In the genomic region with DNA sequence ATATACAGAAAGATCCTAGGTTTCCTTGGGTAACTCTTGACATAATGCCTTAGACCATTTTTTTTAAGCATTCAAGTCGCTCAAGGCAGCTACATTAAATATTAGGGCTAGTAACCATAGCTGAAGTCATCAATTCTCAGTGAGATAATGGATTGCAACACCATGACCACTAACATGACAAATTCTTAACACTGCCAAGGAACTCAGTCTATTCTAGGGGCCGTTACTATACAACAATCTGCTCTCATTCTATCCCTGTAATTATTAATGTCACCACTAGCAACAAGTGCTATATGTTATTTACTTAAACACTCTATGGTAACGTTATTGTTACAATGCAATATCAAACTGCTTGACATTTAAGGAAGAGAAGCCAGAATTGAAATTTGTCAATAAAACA, we compare ENCODE assay signal across 13 cellular contexts. TPM values are rescaled to one million over a fixed set of nuclear protein-coding genes. Genes with fewer than 3 reads are reported as not detected.
DNase-seq lines count a peak whose midpoint lies in the region; ATAC-seq and TF ChIP-seq lines count a peak whose summit lies in the region.
"Had no signal": no experiment of that assay in that cellular context is flagged by ENCODE, and none has a peak within 500 bp of the region (broad histone marks: within the 10 kb centered on the region; RNA-seq: fewer than 3 reads in every experiment).

No MANE protein-coding gene starts in this region.

- H3K27me3 Mint-ChIP-seq in stimulated activated naive CD8-positive, alpha-beta T cell treated with anti-CD3 and anti-CD28 coated beads, Interleukin-15, amount 100 ng/mL, for 72 hours: peaks cover 40% of the 10 kb centered on the region

- 39 to 66% methylated on average over 3 of the region's 3 CpGs for WGBS in sigmoid colon, 2 donors

- peak; percentile 21; the same call in 1 of the 2 replicates for TF ChIP-seq CTCF in AG10803 (conservative IDR thresholded peaks at IDR 0.05; ENCODE audit: low read length)
- no peak for TF ChIP-seq CTCF in HL-60 (IDR thresholded peaks at IDR 0.05; ENCODE audit: insufficient read depth, low read length)
- no peak for TF ChIP-seq CTCF in fibroblast of mammary gland (conservative IDR thresholded peaks at IDR 0.05; ENCODE audit: control insufficient read depth, insufficient read depth, low read depth, low read length)
- no peak for TF ChIP-seq CTCF in sigmoid colon (IDR thresholded peaks at IDR 0.05)

- 0 out of 2 replicates have a peak overlapping the region, but pooled peaks have one; percentile 14 for H3K27ac ChIP-seq in HL-60 (replicated peaks)
- H3K27ac ChIP-seq in sigmoid colon: no peak overlapping the region
- H3K27ac ChIP-seq: ascending aorta had no signal

- no peaks in the 10 kb centered on the region for H3K36me3 ChIP-seq in sigmoid colon
- H3K36me3 ChIP-seq: ascending aorta had no signal

- no peaks in the 10 kb centered on the region for H3K27me3 ChIP-seq in HL-60 (ENCODE audit: insufficient read depth, poor library complexity, severe bottlenecking)
- H3K27me3 ChIP-seq in sigmoid colon: peaks cover 0 to 4% (median 0%) of the 10 kb centered on the region in 3 donors

- H3K9me3 ChIP-seq in sigmoid colon: no peaks in the 10 kb centered on the region
- H3K9me3 ChIP-seq: ascending aorta had no signal

- peaks cover 12% of the 10 kb centered on the region for H3K4me1 Mint-ChIP-seq in stimulated activated naive CD8-positive, alpha-beta T cell treated with anti-CD3 and anti-CD28 coated beads, Interleukin-15, amount 100 ng/mL, for 72 hours

- TF ChIP-seq POLR2A in sigmoid colon (IDR thresholded peaks at IDR 0.05): no peak

- no peak for ATAC-seq in stimulated activated naive CD8-positive, alpha-beta T cell treated with anti-CD3 and anti-CD28 coated beads, Interleukin-15, amount 100 ng/mL, for 72 hours
- no peak for ATAC-seq in HG02870 (IDR thresholded peaks at IDR 0.05; ENCODE audit: unreplicated experiment)
- ATAC-seq: Panc1 had no signal

- H3K9me3 Mint-ChIP-seq in stimulated activated naive CD8-positive, alpha-beta T cell treated with anti-CD3 and anti-CD28 coated beads, Interleukin-15, amount 100 ng/mL, for 72 hours: no peaks in the 10 kb centered on the region
- H3K9me3 Mint-ChIP-seq: CD8-positive, alpha-beta memory T cell had no signal

- peaks cover 0 to 19% (median 12%) of the 10 kb centered on the region in 4 donors for H3K4me1 ChIP-seq in sigmoid colon

- no peak overlapping the region for H3K27ac Mint-ChIP-seq in stimulated activated naive CD8-positive, alpha-beta T cell treated with anti-CD3 and anti-CD28 coated beads, Interleukin-15, amount 100 ng/mL, for 72 hours
- H3K27ac Mint-ChIP-seq: CD8-positive, alpha-beta memory T cell had no signal

- no peak overlapping the region for H3K4me3 Mint-ChIP-seq in stimulated activated naive CD8-positive, alpha-beta T cell treated with anti-CD3 and anti-CD28 coated beads, Interleukin-15, amount 100 ng/mL, for 72 hours
- H3K4me3 Mint-ChIP-seq: CD8-positive, alpha-beta memory T cell had no signal

- DNase-seq in AG10803 (ENCODE audit: low read depth): peak; percentile 88
- DNase-seq in HL-60 (ENCODE audit: low read depth in 1 of 2, low spot score in 1 of 2): peak; percentile 21 to 72
- DNase-seq in NOMO-1 treated with dmso at 0.1 percent for 144 hours (lab: John Stamatoyannopoulos, UW; ENCODE audit: unreplicated experiment): peak; percentile 10
- DNase-seq in fibroblast of mammary gland (ENCODE audit: low read depth): peak; percentile 91
- no peak for DNase-seq in DMS79 (lab: John Stamatoyannopoulos, UW)
- no peak for DNase-seq in sigmoid colon
- no peak for DNase-seq in stimulated activated naive CD8-positive, alpha-beta T cell treated with anti-CD3 and anti-CD28 coated beads, Interleukin-15, amount 100 ng/mL, for 72 hours
- DNase-seq: CD8-positive, alpha-beta memory T cell; NCI-H1092; small intestine had no signal

- no peak for TF ChIP-seq EP300 in sigmoid colon (IDR thresholded peaks at IDR 0.05)

- no peak overlapping the region for H3K4me3 ChIP-seq in AG10803 (ENCODE audit: low read length)
- no peak overlapping the region for H3K4me3 ChIP-seq in HL-60 (replicated peaks; ENCODE audit: insufficient read depth, low read length)
- H3K4me3 ChIP-seq in fibroblast of mammary gland (ENCODE audit: control insufficient read depth, low read depth, low read length): no peak overlapping the region
- H3K4me3 ChIP-seq in sigmoid colon: no peak overlapping the region
- H3K4me3 ChIP-seq: ascending aorta had no signal

- intact Hi-C loops in sigmoid colon (cut with DNase I): no loop called here

RNA-seq across cellular contexts. Expression of gene STK33, which starts 3.2 kb away (rescaled TPM):
- total RNA-seq in sigmoid colon: 10 to 100 TPM; 18.5 to 23.8 (median 20.8) TPM
- polyA plus RNA-seq in sigmoid colon: 1 to 10 TPM in 1 of 3 donors, not detected in 2; 2.0 TPM
- total RNA-seq: ascending aorta had no signal

Comparison
In these comparisons a context has a peak if more than half of its experiments do, and no peak if none do; other contexts are left out.
1. DNase-seq: peak in AG10803 (single experiment), HL-60 (2 of 2), NOMO-1 treated with dmso at 0.1 percent for 144 hours (single experiment) and fibroblast of mammary gland (single experiment); none in DMS79 (single experiment), sigmoid colon (single experiment) and stimulated activated naive CD8-positive, alpha-beta T cell treated with anti-CD3 and anti-CD28 coated beads, Interleukin-15, amount 100 ng/mL, for 72 hours (0 of 2).